ENCODE assay signal across 8 cellular contexts in the genomic region with DNA sequence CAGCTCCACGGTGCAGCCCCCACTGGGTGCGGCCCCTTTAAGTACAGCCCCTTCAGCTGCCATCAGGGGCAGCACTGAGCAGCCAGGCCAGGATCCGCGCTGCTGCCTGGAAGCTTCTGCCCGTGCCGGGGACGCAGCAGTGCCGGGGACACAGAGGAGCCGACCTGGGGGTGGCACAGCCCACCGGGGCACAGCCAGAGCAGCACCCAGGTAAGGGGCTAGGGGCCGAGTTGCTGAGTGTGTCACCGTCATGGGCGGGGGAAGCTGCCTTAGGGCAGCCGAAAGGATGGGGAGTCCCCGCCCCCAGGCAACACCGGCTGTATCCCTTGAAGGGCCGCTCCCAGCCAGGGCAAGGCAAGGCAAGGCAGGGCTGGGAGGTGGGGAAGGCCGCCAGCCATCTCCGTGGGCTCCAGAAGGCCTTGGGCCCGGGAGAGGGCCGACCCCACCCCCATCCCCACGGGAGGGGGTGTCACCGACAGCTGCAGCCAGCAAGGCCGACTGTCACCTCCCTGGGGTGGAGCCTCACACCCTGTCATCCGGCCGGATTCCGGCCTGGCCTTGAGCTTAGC. TPM values are rescaled to one million over a fixed set of nuclear protein-coding genes. Genes with fewer than 3 reads are reported as not detected.
A peak's percentile ranks its signal among the peaks of the same experiment; 100 is the strongest.
DNase-seq lines count a peak whose midpoint lies in the region; ATAC-seq and TF ChIP-seq lines count a peak whose summit lies in the region.
"Not testable (repeated sequence)": the region's sequence is repeated elsewhere in the genome, so short reads cannot be mapped to it uniquely, and the experiment has no call there.

A gene (plus strand): TSS at position 99 of the 569 bp plus-strand sequence. CDS start 1,937 bp downstream, outside the sequence.

- not testable (repeated sequence) for H3K27me3 ChIP-seq in endodermal cell (ENCODE audit: control insufficient read depth, insufficient read depth, low read length, poor library complexity, severe bottlenecking)

- H3K4me1 ChIP-seq in OCI-LY7 (ENCODE audit: insufficient read depth, low read length, poor library complexity, severe bottlenecking), result peaks cover 23% of the 10 kb centered on the region
- H3K4me1 ChIP-seq in endodermal cell (ENCODE audit: control insufficient read depth, insufficient read depth, low read length), result not testable (repeated sequence)

- peak within 1 kb of the TSS; percentile 66 for H3K4me3 ChIP-seq in OCI-LY7 (ENCODE audit: low read depth, low read length, poor library complexity, severe bottlenecking)
- not testable (repeated sequence) for H3K4me3 ChIP-seq in endodermal cell (ENCODE audit: low read length)

- DNase-seq in COLO829 (ENCODE audit: low spot score), result peak; percentile 62
- peak; percentile 96 for DNase-seq in HuH-7.5 (ENCODE audit: low spot score)
- DNase-seq in OCI-LY7 (ENCODE audit: low spot score), result peak; percentile 85
- DNase-seq in activated CD8-positive, alpha-beta memory T cell treated with anti-CD3 and anti-CD28 coated beads, Interleukin-2, amount 50 U/mL, for 48 hours, result peak; percentile 89
- peak; percentile 95 for DNase-seq in endodermal cell
- peak in 1 of 2 experiments; percentile 88 for DNase-seq in mesothelial cell of epicardium (ENCODE audit: low spot score in 2 of 2, unreplicated experiment in 2 of 2)
- peak; percentile 44 for DNase-seq in stimulated activated CD8-positive, alpha-beta memory T cell treated with anti-CD3 and anti-CD28 coated beads, Interleukin-12 subunit alpha, Interleukin-12 subunit beta, amount 100 ng/mL, for 24 hours (ENCODE audit: extremely low read depth)

- H3K9ac ChIP-seq in endodermal cell (ENCODE audit: extremely low read depth, low read length, poor library complexity, severe bottlenecking), result not testable (repeated sequence)

- peaks cover 12% of the 10 kb centered on the region for H3K9me3 Mint-ChIP-seq in endodermal cell
- not testable (repeated sequence) for H3K9me3 Mint-ChIP-seq in mesothelial cell of epicardium

- H3K4me3 Mint-ChIP-seq in endodermal cell, result not testable (repeated sequence)
- H3K4me3 Mint-ChIP-seq in mesothelial cell of epicardium, result peak within 1 kb of the TSS; percentile 63

- not testable (repeated sequence) for H2AFZ ChIP-seq in OCI-LY7 (ENCODE audit: low read length)

- intact Hi-C loops in OCI-LY7 (cut with micrococcal nuclease; ENCODE audit: unreplicated experiment), result not testable (repeated sequence)

- H3K27ac ChIP-seq in OCI-LY7 (ENCODE audit: low read depth, low read length, poor library complexity, severe bottlenecking), result peak within 1 kb of the TSS; percentile 58
- H3K27ac ChIP-seq in endodermal cell (ENCODE audit: low read depth, low read length), result peak within 1 kb of the TSS; percentile 24

- not testable (repeated sequence) for BruUV-seq in OCI-LY7 (replicated peaks; lab: Mats Ljungman, UMichigan)

- CTCF ChIA-PET in OCI-LY7 (lab: Charles Lee; ENCODE audit: unreplicated experiment), result interaction anchor here (0.6 kb wide), 2 partner anchors 24 to 167 kb away, joined by 3 to 4 read pairs; no protein-coding TSS in a partner anchor

- H4K20me1 ChIP-seq in OCI-LY7 (ENCODE audit: insufficient read depth, low read length), result not testable (repeated sequence)

- peak; percentile 59 for ATAC-seq in GM21515 (IDR thresholded peaks at IDR 0.05; ENCODE audit: unreplicated experiment)

- H3K36me3 ChIP-seq in OCI-LY7 (ENCODE audit: insufficient read depth, low read length), result peaks cover 39% of the 10 kb centered on the region
- not testable (repeated sequence) for H3K36me3 ChIP-seq in endodermal cell (ENCODE audit: control insufficient read depth, insufficient read depth, low read length)

- WGBS in endodermal cell (ENCODE audit: insufficient coverage in 1 of 2, insufficient read length in 1 of 2), 2 experiments, result 0 to 17% methylated on average over 4 to 23 of the region's 27 CpGs

- H3K27me3 Mint-ChIP-seq in endodermal cell (ENCODE audit: insufficient read depth), result peaks cover 27% of the 10 kb centered on the region
- H3K27me3 Mint-ChIP-seq in mesothelial cell of epicardium (ENCODE audit: low read depth), result peaks cover 11% of the 10 kb centered on the region

- not testable (repeated sequence) for H3K9me3 ChIP-seq in OCI-LY7 (ENCODE audit: low read length); endodermal cell (ENCODE audit: control insufficient read depth, low read length)

- peak within 1 kb of the TSS; percentile 100 for H3K4me2 ChIP-seq in OCI-LY7 (ENCODE audit: low read length)

- POLR2A ChIA-PET in OCI-LY7 (lab: Charles Lee), result interaction anchor here (1.2 kb wide), 1 partner anchor 35 kb away, joined by 3 read pairs; a partner anchor contains a TSS

- H3K4me1 Mint-ChIP-seq in endodermal cell (peaks cover 10% of the 10 kb centered on the region), mesothelial cell of epicardium (peaks cover 20% of the 10 kb centered on the region)

- TF ChIP-seq CTCF in OCI-LY7 (conservative IDR thresholded peaks at IDR 0.05; ENCODE audit: low read length), result peak; percentile 82
- TF ChIP-seq CTCF in endodermal cell (conservative IDR thresholded peaks at IDR 0.05), result peak; percentile 91
- TF ChIP-seq CTCF in mesothelial cell of epicardium (IDR thresholded peaks at IDR 0.05; ENCODE audit: unreplicated experiment), result peak; percentile 91

- H3K79me2 ChIP-seq in OCI-LY7 (ENCODE audit: insufficient read depth, low read depth, low read length), result not testable (repeated sequence)

- not testable (repeated sequence) for H3K9me2 ChIP-seq in OCI-LY7 (ENCODE audit: insufficient read depth, low read length)

- H3K27ac Mint-ChIP-seq in endodermal cell (peak within 1 kb of the TSS; percentile 82), mesothelial cell of epicardium (peak within 1 kb of the TSS; percentile 30)

- not testable (repeated sequence) for H3K36me3 Mint-ChIP-seq in endodermal cell (ENCODE audit: low read depth); mesothelial cell of epicardium

RNA-seq across cellular contexts. Expression of the gene that starts here (rescaled TPM):
- 2.4 and 2.5 TPM in 2 replicates for total RNA-seq in OCI-LY7 (2014; rRNA removed; shearing (Covaris generic))
- total RNA-seq in OCI-LY7 (2022) (4.6 and 5.1 TPM in 2 replicates), endodermal cell (1 to 10 TPM; 1.4 to 3.5 TPM), mesothelial cell of epicardium (3.1 to 3.8 TPM (median 3.6 TPM) in 3 replicates)
- 1.9 TPM for polyA plus RNA-seq in endodermal cell (2013, experiment 1 of 2)
- polyA plus RNA-seq in endodermal cell (2013, experiment 2 of 2), result 1.7 TPM
